16 cellular contexts compared by ENCODE assay signal in genomic region chr15:56286213-56286612, GRCh38. TPM values are rescaled to one million over a fixed set of nuclear protein-coding genes. Genes with fewer than 3 reads are reported as not detected.
DNase-seq lines count a peak whose midpoint lies in the region; ATAC-seq and TF ChIP-seq lines count a peak whose summit lies in the region.
"Had no signal": no experiment of that assay in that cellular context is flagged by ENCODE, and none has a peak within 500 bp of the region (broad histone marks: within the 10 kb centered on the region; RNA-seq: fewer than 3 reads in every experiment).

No MANE protein-coding gene starts in this region.

- H3K27me3 ChIP-seq in cardiac muscle cell (no peaks in the 10 kb centered on the region), colonic mucosa (no peaks in the 10 kb centered on the region), esophagus muscularis mucosa (no peaks in the 10 kb centered on the region)
- H3K27me3 ChIP-seq: BLaER1 treated with 17β-estradiol and CSF1 and Interleukin-3, amounts not matched to agents 10 nM and 100 nM; thyroid gland had no signal

- no peak overlapping the region for H3K4me3 ChIP-seq in cardiac muscle cell
- H3K4me3 ChIP-seq in NB4 (ENCODE audit: low read depth, low read length) = no peak overlapping the region
- H3K4me3 ChIP-seq in colonic mucosa = no peak overlapping the region
- no peak overlapping the region for H3K4me3 ChIP-seq in esophagus muscularis mucosa
- H3K4me3 ChIP-seq: BLaER1 treated with 17β-estradiol and CSF1 and Interleukin-3, amounts not matched to agents 10 nM and 100 nM; thyroid gland had no signal

- TF ChIP-seq CTCF in cardiac muscle cell (IDR thresholded peaks at IDR 0.05; ENCODE audit: low read depth, low read length) = peak; percentile 6
- TF ChIP-seq CTCF in NB4 (IDR thresholded peaks at IDR 0.05; ENCODE audit: low read depth, low read length) = peak; percentile 34
- TF ChIP-seq CTCF in colonic mucosa (IDR thresholded peaks at IDR 0.05) = peak; percentile 14
- TF ChIP-seq CTCF in esophagus muscularis mucosa (IDR thresholded peaks at IDR 0.05) = no peak

- H3K27ac ChIP-seq in cardiac muscle cell = no peak overlapping the region
- no peak overlapping the region for H3K27ac ChIP-seq in colonic mucosa
- H3K27ac ChIP-seq in esophagus muscularis mucosa (replicated peaks in 1 of 4) = no peak overlapping the region
- H3K27ac ChIP-seq: BLaER1 treated with 17β-estradiol and CSF1 and Interleukin-3, amounts not matched to agents 10 nM and 100 nM; thyroid gland had no signal

- H3K36me3 ChIP-seq in cardiac muscle cell (no peaks in the 10 kb centered on the region), colonic mucosa (no peaks in the 10 kb centered on the region), esophagus muscularis mucosa (no peaks in the 10 kb centered on the region)
- H3K36me3 ChIP-seq: BLaER1 treated with 17β-estradiol and CSF1 and Interleukin-3, amounts not matched to agents 10 nM and 100 nM; thyroid gland had no signal

- intact Hi-C loops in left ventricle myocardium superior (cut with micrococcal nuclease) (no loop called here), colonic mucosa (cut with DNase I) (no loop called here), esophagus muscularis mucosa (cut with DNase I) (no loop called here)

- TF ChIP-seq POLR2A in NB4 (IDR thresholded peaks at IDR 0.05; ENCODE audit: extremely low read depth, insufficient read length) = no peak
- no peak for TF ChIP-seq POLR2A in esophagus muscularis mucosa (IDR thresholded peaks at IDR 0.05; ENCODE audit: low read depth)

- H3K9me3 ChIP-seq in cardiac muscle cell (ENCODE audit: low read depth) (no peaks in the 10 kb centered on the region), colonic mucosa (no peaks in the 10 kb centered on the region), esophagus muscularis mucosa (peaks cover 0 to 14% (median 9%) of the 10 kb centered on the region in 4 donors)
- H3K9me3 ChIP-seq: thyroid gland had no signal

- ATAC-seq in left ventricle myocardium superior = no peak
- no peak for ATAC-seq in HG02981 (IDR thresholded peaks at IDR 0.05; ENCODE audit: unreplicated experiment)
- ATAC-seq: natural killer cell, T-cell had no signal

- H3K4me1 ChIP-seq in cardiac muscle cell (ENCODE audit: low read depth) (no peaks in the 10 kb centered on the region), colonic mucosa (no peaks in the 10 kb centered on the region), esophagus muscularis mucosa (no peaks in the 10 kb centered on the region)
- H3K4me1 ChIP-seq: BLaER1 treated with 17β-estradiol and CSF1 and Interleukin-3, amounts not matched to agents 10 nM and 100 nM; thyroid gland had no signal

- WGBS in esophagus muscularis mucosa = 84% methylated on average over 3 of the region's 3 CpGs

- H3K9ac ChIP-seq in colonic mucosa (ENCODE audit: low read depth in 2 of 2, low read length in 2 of 2) = no peak overlapping the region
- H3K9ac ChIP-seq: BLaER1 treated with 17β-estradiol and CSF1 and Interleukin-3, amounts not matched to agents 10 nM and 100 nM had no signal

- no peak for DNase-seq in cardiac muscle cell (ENCODE audit: low read depth in 1 of 2, low spot score in 1 of 2)
- DNase-seq in left ventricle myocardium superior = no peak
- peak; percentile 2 for DNase-seq in NB4 (ENCODE audit: low read depth)
- DNase-seq in colonic mucosa = no peak
- no peak for DNase-seq in NK-92 treated with Interleukin-12 subunit alpha and Interleukin-12 subunit beta, amount 100 ng/mL, for 24 hours (lab: John Stamatoyannopoulos, UW)
- no peak for DNase-seq in esophagus muscularis mucosa (ENCODE audit: extremely low spot score)
- no peak for DNase-seq in putamen (ENCODE audit: low spot score)
- DNase-seq: activated CD4-positive, alpha-beta T cell treated with anti-CD3 and anti-CD28 coated beads for 48 hours; HCEC 1CT; kidney; natural killer cell; NCI-H526 treated with DMSO at 0.1 percent for 48 hours; T-cell; thyroid gland had no signal

- no peak for TF ChIP-seq EP300 in esophagus muscularis mucosa (IDR thresholded peaks at IDR 0.05)

RNA-seq across cellular contexts. Expression of gene RFX7, which starts 42.5 kb away (rescaled TPM):
- total RNA-seq in cardiac muscle cell (6.0 and 11.6 TPM in 2 replicates), left ventricle myocardium superior (7.2 TPM), colonic mucosa (10 to 100 TPM; 10.6 to 15.4 TPM), esophagus muscularis mucosa (1 to 10 TPM; 5.4 to 8.3 (median 6.7) TPM)
- 5.9 and 8.8 TPM in 2 replicates for polyA plus RNA-seq in cardiac muscle cell

Comparison
In these comparisons a context has a peak if more than half of its experiments do, and no peak if none do; other contexts are left out.
1. CTCF ChIP-seq: peak in cardiac muscle cell (single experiment), NB4 (single experiment) and colonic mucosa (single experiment); none in esophagus muscularis mucosa (0 of 3).